Comparison of ENCODE assay signal across 1 cellular context in the genomic region with DNA sequence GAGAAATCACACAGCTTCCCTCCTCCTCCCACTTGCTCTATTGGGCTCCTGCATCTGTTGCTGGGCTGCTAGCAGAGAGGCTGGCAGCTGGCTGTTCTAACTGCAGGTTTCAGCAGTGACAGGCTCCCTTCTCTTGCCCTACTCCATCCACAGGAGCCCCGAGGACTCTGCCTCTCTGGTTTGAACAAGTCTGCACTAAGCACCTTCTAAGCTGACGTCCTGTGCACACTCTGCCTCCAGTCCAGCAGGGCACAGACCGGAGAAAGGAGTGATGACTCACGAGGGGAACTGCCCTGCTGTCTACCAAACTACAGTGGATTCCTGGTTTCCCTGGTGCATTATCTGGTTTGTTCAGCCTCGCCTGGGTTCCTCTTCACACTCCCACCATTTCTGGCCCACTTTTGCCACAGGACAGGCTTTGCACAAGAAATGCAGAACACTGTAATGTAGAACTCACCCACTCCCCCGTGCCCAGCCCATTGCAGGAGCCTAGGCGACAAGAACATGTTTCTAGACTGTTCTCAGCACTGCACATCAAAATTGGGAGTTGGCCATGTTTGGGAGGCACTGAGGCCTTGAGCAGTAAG.
A peak's percentile ranks its signal among the peaks of the same experiment; 100 is the strongest.
TF ChIP-seq lines count a peak whose summit lies in the region.

No MANE protein-coding gene starts in this region.

TF ChIP-seq in K562, 482 proteins besides CTCF, POLR2A, EP300 and RAD21 (continued from another document and continues in another):
- TF ChIP-seq, protein P1, sequence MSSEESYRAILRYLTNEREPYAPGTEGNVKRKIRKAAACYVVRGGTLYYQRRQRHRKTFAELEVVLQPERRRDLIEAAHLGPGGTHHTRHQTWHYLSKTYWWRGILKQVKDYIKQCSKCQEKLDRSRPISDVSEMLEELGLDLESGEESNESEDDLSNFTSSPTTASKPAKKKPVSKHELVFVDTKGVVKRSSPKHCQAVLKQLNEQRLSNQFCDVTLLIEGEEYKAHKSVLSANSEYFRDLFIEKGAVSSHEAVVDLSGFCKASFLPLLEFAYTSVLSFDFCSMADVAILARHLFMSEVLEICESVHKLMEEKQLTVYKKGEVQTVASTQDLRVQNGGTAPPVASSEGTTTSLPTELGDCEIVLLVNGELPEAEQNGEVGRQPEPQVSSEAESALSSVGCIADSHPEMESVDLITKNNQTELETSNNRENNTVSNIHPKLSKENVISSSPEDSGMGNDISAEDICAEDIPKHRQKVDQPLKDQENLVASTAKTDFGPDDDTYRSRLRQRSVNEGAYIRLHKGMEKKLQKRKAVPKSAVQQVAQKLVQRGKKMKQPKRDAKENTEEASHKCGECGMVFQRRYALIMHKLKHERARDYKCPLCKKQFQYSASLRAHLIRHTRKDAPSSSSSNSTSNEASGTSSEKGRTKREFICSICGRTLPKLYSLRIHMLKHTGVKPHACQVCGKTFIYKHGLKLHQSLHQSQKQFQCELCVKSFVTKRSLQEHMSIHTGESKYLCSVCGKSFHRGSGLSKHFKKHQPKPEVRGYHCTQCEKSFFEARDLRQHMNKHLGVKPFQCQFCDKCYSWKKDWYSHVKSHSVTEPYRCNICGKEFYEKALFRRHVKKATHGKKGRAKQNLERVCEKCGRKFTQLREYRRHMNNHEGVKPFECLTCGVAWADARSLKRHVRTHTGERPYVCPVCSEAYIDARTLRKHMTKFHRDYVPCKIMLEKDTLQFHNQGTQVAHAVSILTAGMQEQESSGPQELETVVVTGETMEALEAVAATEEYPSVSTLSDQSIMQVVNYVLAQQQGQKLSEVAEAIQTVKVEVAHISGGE (CRISPR knock-in tag; IDR thresholded peaks at IDR 0.05): 0 out of 6 replicates have a peak, but pooled peaks of 1 of the 3 experiments have one; percentile 26
- TF ChIP-seq BRD9 (IDR thresholded peaks at IDR 0.05; ENCODE audit: low read depth, partially characterized antibody): peak; percentile 22
- TF ChIP-seq ZFP30 (CRISPR knock-in tag; IDR thresholded peaks at IDR 0.05; ENCODE audit: borderline replicate concordance): no peak
- TF ChIP-seq, protein P2, sequence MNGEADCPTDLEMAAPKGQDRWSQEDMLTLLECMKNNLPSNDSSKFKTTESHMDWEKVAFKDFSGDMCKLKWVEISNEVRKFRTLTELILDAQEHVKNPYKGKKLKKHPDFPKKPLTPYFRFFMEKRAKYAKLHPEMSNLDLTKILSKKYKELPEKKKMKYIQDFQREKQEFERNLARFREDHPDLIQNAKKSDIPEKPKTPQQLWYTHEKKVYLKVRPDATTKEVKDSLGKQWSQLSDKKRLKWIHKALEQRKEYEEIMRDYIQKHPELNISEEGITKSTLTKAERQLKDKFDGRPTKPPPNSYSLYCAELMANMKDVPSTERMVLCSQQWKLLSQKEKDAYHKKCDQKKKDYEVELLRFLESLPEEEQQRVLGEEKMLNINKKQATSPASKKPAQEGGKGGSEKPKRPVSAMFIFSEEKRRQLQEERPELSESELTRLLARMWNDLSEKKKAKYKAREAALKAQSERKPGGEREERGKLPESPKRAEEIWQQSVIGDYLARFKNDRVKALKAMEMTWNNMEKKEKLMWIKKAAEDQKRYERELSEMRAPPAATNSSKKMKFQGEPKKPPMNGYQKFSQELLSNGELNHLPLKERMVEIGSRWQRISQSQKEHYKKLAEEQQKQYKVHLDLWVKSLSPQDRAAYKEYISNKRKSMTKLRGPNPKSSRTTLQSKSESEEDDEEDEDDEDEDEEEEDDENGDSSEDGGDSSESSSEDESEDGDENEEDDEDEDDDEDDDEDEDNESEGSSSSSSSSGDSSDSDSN (IDR thresholded peaks at IDR 0.05; ENCODE audit: borderline replicate concordance in 1 of 2, low read depth in 2 of 2, low read length in 2 of 2): 0 out of 4 replicates have a peak, but pooled peaks of 1 of the 2 experiments have one; percentile 51
- peak; percentile 83 for TF ChIP-seq FOSL1 (tag; conservative IDR thresholded peaks at IDR 0.05)
- no peak for TF ChIP-seq CC2D1A (IDR thresholded peaks at IDR 0.05)
- no peak for TF ChIP-seq BCL6 (CRISPR knock-in tag; IDR thresholded peaks at IDR 0.05)
- TF ChIP-seq RB1 (IDR thresholded peaks at IDR 0.05; ENCODE audit: low read depth): no peak
- peak; percentile 88 for TF ChIP-seq TCF3 (CRISPR knock-in tag; IDR thresholded peaks at IDR 0.05)
- TF ChIP-seq HDAC1 (IDR thresholded peaks at IDR 0.05): peak in 1 of 2 experiments; percentile 36; a peak in 1 of 4 replicates
- 0 out of 4 replicates have a peak, but pooled peaks have one; percentile 8 to 22 for TF ChIP-seq TRIM24 (IDR thresholded peaks at IDR 0.05)
- TF ChIP-seq FOS (IDR thresholded peaks at IDR 0.05; ENCODE audit: extremely low read depth, insufficient read length): peak; percentile 53
- TF ChIP-seq PML (IDR thresholded peaks at IDR 0.05; ENCODE audit: low read length): no peak
- 0 out of 2 replicates have a peak, but pooled peaks have one; percentile 32 for TF ChIP-seq EHMT2 (IDR thresholded peaks at IDR 0.05)
- 0 out of 2 replicates have a peak, but pooled peaks have one; percentile 26 for TF ChIP-seq ZEB2 (IDR thresholded peaks at IDR 0.05)
- peak; percentile 74; the same call in 1 of the 2 replicates for TF ChIP-seq CTBP1 (IDR thresholded peaks at IDR 0.05; ENCODE audit: borderline replicate concordance)
- TF ChIP-seq, protein P3, sequence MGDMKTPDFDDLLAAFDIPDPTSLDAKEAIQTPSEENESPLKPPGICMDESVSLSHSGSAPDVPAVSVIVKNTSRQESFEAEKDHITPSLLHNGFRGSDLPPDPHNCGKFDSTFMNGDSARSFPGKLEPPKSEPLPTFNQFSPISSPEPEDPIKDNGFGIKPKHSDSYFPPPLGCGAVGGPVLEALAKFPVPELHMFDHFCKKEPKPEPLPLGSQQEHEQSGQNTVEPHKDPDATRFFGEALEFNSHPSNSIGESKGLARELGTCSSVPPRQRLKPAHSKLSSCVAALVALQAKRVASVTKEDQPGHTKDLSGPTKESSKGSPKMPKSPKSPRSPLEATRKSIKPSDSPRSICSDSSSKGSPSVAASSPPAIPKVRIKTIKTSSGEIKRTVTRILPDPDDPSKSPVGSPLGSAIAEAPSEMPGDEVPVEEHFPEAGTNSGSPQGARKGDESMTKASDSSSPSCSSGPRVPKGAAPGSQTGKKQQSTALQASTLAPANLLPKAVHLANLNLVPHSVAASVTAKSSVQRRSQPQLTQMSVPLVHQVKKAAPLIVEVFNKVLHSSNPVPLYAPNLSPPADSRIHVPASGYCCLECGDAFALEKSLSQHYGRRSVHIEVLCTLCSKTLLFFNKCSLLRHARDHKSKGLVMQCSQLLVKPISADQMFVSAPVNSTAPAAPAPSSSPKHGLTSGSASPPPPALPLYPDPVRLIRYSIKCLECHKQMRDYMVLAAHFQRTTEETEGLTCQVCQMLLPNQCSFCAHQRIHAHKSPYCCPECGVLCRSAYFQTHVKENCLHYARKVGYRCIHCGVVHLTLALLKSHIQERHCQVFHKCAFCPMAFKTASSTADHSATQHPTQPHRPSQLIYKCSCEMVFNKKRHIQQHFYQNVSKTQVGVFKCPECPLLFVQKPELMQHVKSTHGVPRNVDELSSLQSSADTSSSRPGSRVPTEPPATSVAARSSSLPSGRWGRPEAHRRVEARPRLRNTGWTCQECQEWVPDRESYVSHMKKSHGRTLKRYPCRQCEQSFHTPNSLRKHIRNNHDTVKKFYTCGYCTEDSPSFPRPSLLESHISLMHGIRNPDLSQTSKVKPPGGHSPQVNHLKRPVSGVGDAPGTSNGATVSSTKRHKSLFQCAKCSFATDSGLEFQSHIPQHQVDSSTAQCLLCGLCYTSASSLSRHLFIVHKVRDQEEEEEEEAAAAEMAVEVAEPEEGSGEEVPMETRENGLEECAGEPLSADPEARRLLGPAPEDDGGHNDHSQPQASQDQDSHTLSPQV (IDR thresholded peaks at IDR 0.05): peak; percentile 94
- peak; percentile 58; the same call in 1 of the 2 replicates for TF ChIP-seq ETV5 (CRISPR knock-in tag; IDR thresholded peaks at IDR 0.05; ENCODE audit: low read depth)
- TF ChIP-seq, protein P4, sequence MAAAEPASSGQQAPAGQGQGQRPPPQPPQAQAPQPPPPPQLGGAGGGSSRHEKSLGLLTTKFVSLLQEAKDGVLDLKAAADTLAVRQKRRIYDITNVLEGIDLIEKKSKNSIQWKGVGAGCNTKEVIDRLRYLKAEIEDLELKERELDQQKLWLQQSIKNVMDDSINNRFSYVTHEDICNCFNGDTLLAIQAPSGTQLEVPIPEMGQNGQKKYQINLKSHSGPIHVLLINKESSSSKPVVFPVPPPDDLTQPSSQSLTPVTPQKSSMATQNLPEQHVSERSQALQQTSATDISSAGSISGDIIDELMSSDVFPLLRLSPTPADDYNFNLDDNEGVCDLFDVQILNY (CRISPR knock-in tag; IDR thresholded peaks at IDR 0.05): no peak
- TF ChIP-seq SPI1 (IDR thresholded peaks at IDR 0.05; ENCODE audit: borderline replicate concordance, low read depth, low read length): peak; percentile 82
- no peak for TF ChIP-seq FOXP1 (CRISPR knock-in tag; IDR thresholded peaks at IDR 0.05)
- TF ChIP-seq SMARCA4 (IDR thresholded peaks at IDR 0.05): peak; percentile 90
- peak; percentile 51; the same call in 1 of the 2 replicates for TF ChIP-seq NFE2 (IDR thresholded peaks at IDR 0.05; ENCODE audit: low read depth)
- TF ChIP-seq DIDO1 (tag; IDR thresholded peaks at IDR 0.05; ENCODE audit: low read depth): no peak
- peak; percentile 62 for TF ChIP-seq TAL1 (IDR thresholded peaks at IDR 0.05)
- peak; percentile 56 for TF ChIP-seq EGR1 (conservative IDR thresholded peaks at IDR 0.05)
- TF ChIP-seq SRF (CRISPR knock-in tag; IDR thresholded peaks at IDR 0.05): peak in 1 of 2 experiments; percentile 31; a peak in 1 of 4 replicates
- TF ChIP-seq, protein P5, sequence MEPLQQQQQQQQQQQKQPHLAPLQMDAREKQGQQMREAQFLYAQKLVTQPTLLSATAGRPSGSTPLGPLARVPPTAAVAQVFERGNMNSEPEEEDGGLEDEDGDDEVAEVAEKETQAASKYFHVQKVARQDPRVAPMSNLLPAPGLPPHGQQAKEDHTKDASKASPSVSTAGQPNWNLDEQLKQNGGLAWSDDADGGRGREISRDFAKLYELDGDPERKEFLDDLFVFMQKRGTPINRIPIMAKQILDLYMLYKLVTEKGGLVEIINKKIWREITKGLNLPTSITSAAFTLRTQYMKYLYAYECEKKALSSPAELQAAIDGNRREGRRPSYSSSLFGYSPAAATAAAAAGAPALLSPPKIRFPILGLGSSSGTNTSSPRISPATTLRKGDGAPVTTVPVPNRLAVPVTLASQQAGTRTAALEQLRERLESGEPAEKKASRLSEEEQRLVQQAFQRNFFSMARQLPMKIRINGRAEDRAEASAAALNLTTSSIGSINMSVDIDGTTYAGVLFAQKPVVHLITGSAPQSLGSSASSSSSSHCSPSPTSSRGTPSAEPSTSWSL (CRISPR knock-in tag; IDR thresholded peaks at IDR 0.05; ENCODE audit: borderline replicate concordance): no peak
- no peak for TF ChIP-seq POLR2G (IDR thresholded peaks at IDR 0.05; ENCODE audit: low read depth, low read length)
- TF ChIP-seq MAZ (CRISPR knock-in tag; conservative IDR thresholded peaks at IDR 0.05 in 1 of 2, IDR thresholded peaks at IDR 0.05 in 1 of 2): peak; percentile 27 to 36; a peak in 2 of 4 replicates
- TF ChIP-seq IFI16 (CRISPR knock-in tag; IDR thresholded peaks at IDR 0.05): no peak
- TF ChIP-seq CREM (IDR thresholded peaks at IDR 0.05; ENCODE audit: low read depth): peak; percentile 44; the same call in 1 of the 2 replicates
- peak; percentile 84; the same call in 1 of the 2 replicates for TF ChIP-seq MYNN (IDR thresholded peaks at IDR 0.05)
- no peak for TF ChIP-seq MYNN (CRISPR knock-in tag; IDR thresholded peaks at IDR 0.05)
- TF ChIP-seq MTA3 (IDR thresholded peaks at IDR 0.05; ENCODE audit: borderline replicate concordance): peak; percentile 83
- TF ChIP-seq, protein P6, sequence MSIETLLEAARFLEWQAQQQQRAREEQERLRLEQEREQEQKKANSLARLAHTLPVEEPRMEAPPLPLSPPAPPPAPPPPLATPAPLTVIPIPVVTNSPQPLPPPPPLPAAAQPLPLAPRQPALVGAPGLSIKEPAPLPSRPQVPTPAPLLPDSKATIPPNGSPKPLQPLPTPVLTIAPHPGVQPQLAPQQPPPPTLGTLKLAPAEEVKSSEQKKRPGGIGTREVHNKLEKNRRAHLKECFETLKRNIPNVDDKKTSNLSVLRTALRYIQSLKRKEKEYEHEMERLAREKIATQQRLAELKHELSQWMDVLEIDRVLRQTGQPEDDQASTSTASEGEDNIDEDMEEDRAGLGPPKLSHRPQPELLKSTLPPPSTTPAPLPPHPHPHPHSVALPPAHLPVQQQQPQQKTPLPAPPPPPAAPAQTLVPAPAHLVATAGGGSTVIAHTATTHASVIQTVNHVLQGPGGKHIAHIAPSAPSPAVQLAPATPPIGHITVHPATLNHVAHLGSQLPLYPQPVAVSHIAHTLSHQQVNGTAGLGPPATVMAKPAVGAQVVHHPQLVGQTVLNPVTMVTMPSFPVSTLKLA (conservative IDR thresholded peaks at IDR 0.05): peak in 1 of 2 experiments; percentile 33; a peak in 1 of 4 replicates
- TF ChIP-seq, protein P7, sequence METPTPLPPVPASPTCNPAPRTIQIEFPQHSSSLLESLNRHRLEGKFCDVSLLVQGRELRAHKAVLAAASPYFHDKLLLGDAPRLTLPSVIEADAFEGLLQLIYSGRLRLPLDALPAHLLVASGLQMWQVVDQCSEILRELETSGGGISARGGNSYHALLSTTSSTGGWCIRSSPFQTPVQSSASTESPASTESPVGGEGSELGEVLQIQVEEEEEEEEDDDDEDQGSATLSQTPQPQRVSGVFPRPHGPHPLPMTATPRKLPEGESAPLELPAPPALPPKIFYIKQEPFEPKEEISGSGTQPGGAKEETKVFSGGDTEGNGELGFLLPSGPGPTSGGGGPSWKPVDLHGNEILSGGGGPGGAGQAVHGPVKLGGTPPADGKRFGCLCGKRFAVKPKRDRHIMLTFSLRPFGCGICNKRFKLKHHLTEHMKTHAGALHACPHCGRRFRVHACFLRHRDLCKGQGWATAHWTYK (CRISPR knock-in tag; IDR thresholded peaks at IDR 0.05): peak; percentile 21; the same call in 1 of the 2 replicates
- peak; percentile 80; the same call in 1 of the 2 replicates for TF ChIP-seq ZKSCAN1 (IDR thresholded peaks at IDR 0.05; ENCODE audit: low read depth, low read length)
- TF ChIP-seq L3MBTL2 (IDR thresholded peaks at IDR 0.05): peak; percentile 55
- peak; percentile 65; the same call in 1 of the 2 replicates for TF ChIP-seq DMBX1 (CRISPR knock-in tag; IDR thresholded peaks at IDR 0.05; ENCODE audit: borderline replicate concordance)
- peak; percentile 33 for TF ChIP-seq KDM5B (IDR thresholded peaks at IDR 0.05; ENCODE audit: insufficient replicate concordance, low read depth, low read length)
- peak; percentile 14; the same call in 1 of the 2 replicates for TF ChIP-seq PHF21A (IDR thresholded peaks at IDR 0.05; ENCODE audit: borderline replicate concordance, low read depth)
- TF ChIP-seq SMAD4 (CRISPR knock-in tag; conservative IDR thresholded peaks at IDR 0.05): peak; percentile 63
- 0 out of 2 replicates have a peak, but pooled peaks have one; percentile 58 for TF ChIP-seq HDAC2 (IDR thresholded peaks at IDR 0.05)
- TF ChIP-seq DPF2 (IDR thresholded peaks at IDR 0.05): peak; percentile 91
- TF ChIP-seq CBFA2T2 (conservative IDR thresholded peaks at IDR 0.05): peak; percentile 70
- TF ChIP-seq NCOR1 (IDR thresholded peaks at IDR 0.05): peak; percentile 60
- no peak for TF ChIP-seq NR2C1 (IDR thresholded peaks at IDR 0.05)
- TF ChIP-seq NR2C1 (tag; IDR thresholded peaks at IDR 0.05): 0 out of 2 replicates have a peak, but pooled peaks have one; percentile 9
